11 cellular contexts compared by ENCODE assay signal in the genomic region with DNA sequence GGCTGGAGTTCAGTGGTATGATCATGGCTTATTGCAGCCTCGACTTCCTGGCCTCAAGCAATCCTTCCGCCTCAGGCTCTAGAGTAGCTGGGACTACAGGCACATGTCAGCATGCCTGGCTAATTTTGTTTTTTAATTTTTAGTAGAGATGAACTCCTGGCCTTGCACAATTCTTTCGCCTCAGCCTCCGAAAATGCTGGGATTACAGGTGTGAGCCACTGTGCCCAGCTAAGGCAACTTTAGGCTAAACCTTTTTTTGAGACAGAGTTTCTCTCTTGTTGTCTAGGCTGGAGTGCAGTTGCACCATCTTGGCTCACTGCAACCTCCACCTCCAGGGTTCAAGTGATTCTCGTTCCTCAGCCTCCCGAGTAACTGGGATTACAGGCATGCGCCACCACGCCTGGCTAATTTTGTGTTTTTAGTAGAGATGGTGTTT. TPM values are rescaled to one million over a fixed set of nuclear protein-coding genes. Genes with fewer than 3 reads are reported as not detected.
A peak's percentile ranks its signal among the peaks of the same experiment; 100 is the strongest.
DNase-seq lines count a peak whose midpoint lies in the region; ATAC-seq, FAIRE-seq and TF ChIP-seq lines count a peak whose summit lies in the region.
"Not testable (repeated sequence)": the region's sequence is repeated elsewhere in the genome, so short reads cannot be mapped to it uniquely, and the experiment has no call there.
"Had no signal": no experiment of that assay in that cellular context is flagged by ENCODE, and none has a peak within 500 bp of the region (broad histone marks: within the 10 kb centered on the region; RNA-seq: fewer than 3 reads in every experiment).

No MANE protein-coding gene starts in this region.

- not testable (repeated sequence) for H3K27ac ChIP-seq in CD8-positive, alpha-beta T cell (ENCODE audit: low read depth, low read length); endothelial cell of umbilical vein (ENCODE audit: insufficient read depth, low read depth, low read length); aorta (ENCODE audit: low read depth in 1 of 2, low read length in 2 of 2)
- peak overlapping the region; percentile 96 for H3K27ac ChIP-seq in OCI-LY3 (ENCODE audit: low read length)

- H3K4me1 Mint-ChIP-seq in CD8-positive, alpha-beta T cell (ENCODE audit: low read depth): peaks cover 91% of the 10 kb centered on the region
- H3K4me1 Mint-ChIP-seq in activated CD8-positive, alpha-beta T cell treated with anti-CD3 and anti-CD28 coated beads for 36 hours (ENCODE audit: low read depth): peaks cover 89% of the 10 kb centered on the region
- H3K4me1 Mint-ChIP-seq in activated naive CD4-positive, alpha-beta T cell treated with anti-CD3 and anti-CD28 coated beads for 36 hours (ENCODE audit: low read depth): peaks cover 89% of the 10 kb centered on the region

- not testable (repeated sequence) for BruUV-seq in endothelial cell of umbilical vein (replicated peaks; lab: Mats Ljungman, UMichigan)

- H3K9me3 ChIP-seq in CD8-positive, alpha-beta T cell (ENCODE audit: low read length); OCI-LY3 (ENCODE audit: insufficient read depth, low read length); endothelial cell of umbilical vein (replicated peaks; ENCODE audit: control insufficient read depth, insufficient read depth, low read length); aorta (ENCODE audit: control insufficient read depth, low read length): not testable (repeated sequence)

- not testable (repeated sequence) for H2AFZ ChIP-seq in OCI-LY3 (ENCODE audit: low read depth, low read length); endothelial cell of umbilical vein (ENCODE audit: low read depth, low read length)

- H3K27me3 Mint-ChIP-seq in CD8-positive, alpha-beta T cell (ENCODE audit: low read depth); activated CD8-positive, alpha-beta T cell treated with anti-CD3 and anti-CD28 coated beads for 36 hours; activated naive CD4-positive, alpha-beta T cell treated with anti-CD3 and anti-CD28 coated beads for 36 hours (ENCODE audit: low read depth): not testable (repeated sequence)

- peak; percentile 34 for TF ChIP-seq POLR2A in endothelial cell of umbilical vein (IDR thresholded peaks at IDR 0.05; ENCODE audit: low read depth, low read length)

- H3K4me1 ChIP-seq in CD8-positive, alpha-beta T cell (ENCODE audit: insufficient read depth, low read length): peaks cover 95% of the 10 kb centered on the region
- peaks cover 96% of the 10 kb centered on the region for H3K4me1 ChIP-seq in OCI-LY3 (ENCODE audit: low read length)
- not testable (repeated sequence) for H3K4me1 ChIP-seq in endothelial cell of umbilical vein (ENCODE audit: control insufficient read depth, extremely low read depth, insufficient read depth, low read length); aorta (ENCODE audit: control insufficient read depth in 1 of 2, insufficient read depth in 2 of 2, low read length in 2 of 2)

- H3K36me3 ChIP-seq in CD8-positive, alpha-beta T cell (ENCODE audit: insufficient read depth, low read length): peaks cover 39% of the 10 kb centered on the region
- peaks cover 44% of the 10 kb centered on the region for H3K36me3 ChIP-seq in OCI-LY3 (replicated peaks; ENCODE audit: low read depth, low read length)
- peaks cover 15 to 24% of the 10 kb centered on the region in 2 experiments for H3K36me3 ChIP-seq in endothelial cell of umbilical vein (ENCODE audit: control insufficient read depth in 2 of 2, extremely low read depth in 1 of 2, insufficient read depth in 2 of 2, low read length in 2 of 2)
- not testable (repeated sequence) for H3K36me3 ChIP-seq in aorta (ENCODE audit: control insufficient read depth in 1 of 2, insufficient read depth in 2 of 2, low read length in 1 of 2)

- CTCF ChIA-PET in CD8-positive, alpha-beta T cell (lab: Charles Lee): interaction anchor here (0.9 to 19.6 kb wide), 7 partner anchors 9 to 121 kb away, joined by 3 to 368 read pairs (median 4); partner anchors contain the start of genes PATL2, SPG11 and TRIM69
- CTCF ChIA-PET in activated CD8-positive, alpha-beta T cell treated with anti-CD3 and anti-CD28 coated beads for 36 hours (lab: Charles Lee): interaction anchor here (1.0 to 16.8 kb wide), 4 partner anchors 13 to 127 kb away, joined by 3 to 333 read pairs (median 22); partner anchors contain the start of genes SPG11 and TRIM69
- CTCF ChIA-PET in activated naive CD4-positive, alpha-beta T cell treated with anti-CD3 and anti-CD28 coated beads for 36 hours (lab: Charles Lee): interaction anchor here (1.0 to 14.8 kb wide), 3 partner anchors 17 to 140 kb away, joined by 3 to 200 read pairs (median 57); partner anchors contain the start of genes SPG11 and TRIM69
- CTCF ChIA-PET in endothelial cell of umbilical vein (lab: Charles Lee): interaction anchor here (0.8 kb wide), 1 partner anchor 9 kb away, joined by 3 read pairs; no protein-coding TSS in a partner anchor

- H3K9ac ChIP-seq in OCI-LY3 (ENCODE audit: low read length): peak overlapping the region; percentile 46
- not testable (repeated sequence) for H3K9ac ChIP-seq in endothelial cell of umbilical vein (replicated peaks; ENCODE audit: extremely low read depth, insufficient read depth, low read length)

- H3K27ac Mint-ChIP-seq in CD8-positive, alpha-beta T cell: peak overlapping the region; percentile 96
- peak overlapping the region; percentile 96 for H3K27ac Mint-ChIP-seq in activated CD8-positive, alpha-beta T cell treated with anti-CD3 and anti-CD28 coated beads for 36 hours
- H3K27ac Mint-ChIP-seq in activated naive CD4-positive, alpha-beta T cell treated with anti-CD3 and anti-CD28 coated beads for 36 hours: peak overlapping the region; percentile 100

- peaks cover 45% of the 10 kb centered on the region for H3K36me3 Mint-ChIP-seq in CD8-positive, alpha-beta T cell
- H3K36me3 Mint-ChIP-seq in activated CD8-positive, alpha-beta T cell treated with anti-CD3 and anti-CD28 coated beads for 36 hours (ENCODE audit: low read depth): peaks cover 53% of the 10 kb centered on the region
- peaks cover 47% of the 10 kb centered on the region for H3K36me3 Mint-ChIP-seq in activated naive CD4-positive, alpha-beta T cell treated with anti-CD3 and anti-CD28 coated beads for 36 hours (ENCODE audit: low read depth)

- H3K27me3 ChIP-seq in CD8-positive, alpha-beta T cell (ENCODE audit: insufficient read depth, low read length); OCI-LY3 (ENCODE audit: low read depth, low read length); endothelial cell of umbilical vein (ENCODE audit: control insufficient read depth in 2 of 2, insufficient read depth in 2 of 2, low read length in 2 of 2); aorta (ENCODE audit: control insufficient read depth in 1 of 2, insufficient read depth in 2 of 2, low read length in 1 of 2): not testable (repeated sequence)

- H3K9me1 ChIP-seq in endothelial cell of umbilical vein (replicated peaks; ENCODE audit: control insufficient read depth, extremely low read depth, insufficient read depth, low read length): not testable (repeated sequence)

- H4K20me1 ChIP-seq in OCI-LY3 (ENCODE audit: insufficient read depth, low read length): peaks cover 36% of the 10 kb centered on the region
- not testable (repeated sequence) for H4K20me1 ChIP-seq in endothelial cell of umbilical vein (replicated peaks; ENCODE audit: control insufficient read depth, extremely low read depth, insufficient read depth, low read length)

- dilution Hi-C loops in endothelial cell of umbilical vein (cut with MboI; ENCODE audit: extremely low pct_ligation_motif_present, low sequenced_read_pairs): not testable (repeated sequence)

- H3K9me3 Mint-ChIP-seq in CD8-positive, alpha-beta T cell; activated CD8-positive, alpha-beta T cell treated with anti-CD3 and anti-CD28 coated beads for 36 hours; activated naive CD4-positive, alpha-beta T cell treated with anti-CD3 and anti-CD28 coated beads for 36 hours: not testable (repeated sequence)

- peak in 3 of 7 experiments; percentile 30 to 71 (median 47) for DNase-seq in CD8-positive, alpha-beta T cell
- not testable (repeated sequence) for DNase-seq in activated CD8-positive, alpha-beta T cell treated with anti-CD3 and anti-CD28 coated beads for 36 hours; endothelial cell of umbilical vein (ENCODE audit: low read depth, low spot score); aorta
- peak; percentile 67 for DNase-seq in activated naive CD4-positive, alpha-beta T cell treated with anti-CD3 and anti-CD28 coated beads for 36 hours
- DNase-seq in stimulated activated CD4-positive, alpha-beta T cell treated with anti-CD3 and anti-CD28 coated beads, Interleukin-15, amount 100 ng/mL, for 24 hours: peak; percentile 53

- ATAC-seq in CD8-positive, alpha-beta T cell; activated CD8-positive, alpha-beta T cell treated with anti-CD3 and anti-CD28 coated beads for 36 hours: not testable (repeated sequence)
- ATAC-seq in GM19397 (IDR thresholded peaks at IDR 0.05; ENCODE audit: unreplicated experiment) (peak; percentile 12), aorta (ENCODE audit: low FRiP score) (peak; percentile 42)

- not testable (repeated sequence) for H3K4me3 ChIP-seq in CD8-positive, alpha-beta T cell (ENCODE audit: low read depth, low read length); OCI-LY3 (ENCODE audit: low read length); endothelial cell of umbilical vein (replicated peaks in 1 of 3; ENCODE audit: insufficient read depth in 1 of 3, low read depth in 1 of 3, low read length in 3 of 3); aorta (ENCODE audit: low read length in 2 of 2)

- H3K4me3 Mint-ChIP-seq in CD8-positive, alpha-beta T cell: peak overlapping the region; percentile 66
- H3K4me3 Mint-ChIP-seq in activated CD8-positive, alpha-beta T cell treated with anti-CD3 and anti-CD28 coated beads for 36 hours: peak overlapping the region; percentile 26
- peak overlapping the region; percentile 45 for H3K4me3 Mint-ChIP-seq in activated naive CD4-positive, alpha-beta T cell treated with anti-CD3 and anti-CD28 coated beads for 36 hours

- intact Hi-C loops in CD8-positive, alpha-beta T cell (cut with DNase I, micrococcal nuclease): loop anchor here in 1 of 2 experiments (1.0 kb wide), 1 partner anchor 9 kb away; no protein-coding TSS in a partner anchor
- intact Hi-C loops in activated CD8-positive, alpha-beta T cell treated with anti-CD3 and anti-CD28 coated beads for 36 hours (cut with micrococcal nuclease); aorta (cut with DNase I): not testable (repeated sequence)
- intact Hi-C loops in activated naive CD4-positive, alpha-beta T cell treated with anti-CD3 and anti-CD28 coated beads for 36 hours (cut with micrococcal nuclease): loop anchor here (1.0 to 10.0 kb wide), 5 partner anchors 8 to 895 kb away; partner anchors contain the start of genes B2M, MFAP1, PATL2 and SPG11
- intact Hi-C loops in endothelial cell of umbilical vein (cut with micrococcal nuclease): loop anchor here (10.0 kb wide), 2 partner anchors 205 to 475 kb away; no protein-coding TSS in a partner anchor

- not testable (repeated sequence) for FAIRE-seq in endothelial cell of umbilical vein (lab: Jason Lieb, UNC)

- H3K4me2 ChIP-seq in OCI-LY3 (ENCODE audit: low read length): peak overlapping the region; percentile 27
- H3K4me2 ChIP-seq in endothelial cell of umbilical vein (ENCODE audit: insufficient read depth, low read length): not testable (repeated sequence)

- 93% methylated on average over 8 of the region's 8 CpGs for WGBS in aorta, 2 donors

- POLR2A ChIA-PET in CD8-positive, alpha-beta T cell (lab: Charles Lee): interaction anchor here (1.0 to 31.6 kb wide), 10 partner anchors 5 to 895 kb away, joined by 3 to 1993 read pairs (median 5); partner anchors contain the start of genes B2M, MFAP1, PATL2 and SORD
- POLR2A ChIA-PET in activated CD8-positive, alpha-beta T cell treated with anti-CD3 and anti-CD28 coated beads for 36 hours (lab: Charles Lee): interaction anchor here (1.4 to 37.9 kb wide), 6 partner anchors 1 to 127 kb away, joined by 3 to 1862 read pairs (median 786); partner anchors contain the start of genes B2M, PATL2, SPG11 and TRIM69
- POLR2A ChIA-PET in endothelial cell of umbilical vein (lab: Charles Lee): interaction anchor here (1.1 kb wide), 1 partner anchor 9 kb away, joined by 3 read pairs; the partner anchor contains the start of genes B2M and PATL2

- not testable (repeated sequence) for TF ChIP-seq CTCF in CD8-positive, alpha-beta T cell (IDR thresholded peaks at IDR 0.05); OCI-LY3 (IDR thresholded peaks at IDR 0.05; ENCODE audit: low read depth, low read length); activated CD8-positive, alpha-beta T cell treated with anti-CD3 and anti-CD28 coated beads for 36 hours (IDR thresholded peaks at IDR 0.05); endothelial cell of umbilical vein (IDR thresholded peaks at IDR 0.05; ENCODE audit: extremely low read depth in 1 of 2, insufficient read depth in 1 of 2, low read depth in 1 of 2, low read length in 2 of 2)

- peaks cover 40% of the 10 kb centered on the region for H3K79me2 ChIP-seq in OCI-LY3 (ENCODE audit: low read length)
- not testable (repeated sequence) for H3K79me2 ChIP-seq in endothelial cell of umbilical vein (ENCODE audit: control insufficient read depth, insufficient read depth, low read length)

RNA-seq across cellular contexts. Expression of gene B2M, which starts 8.7 kb away (rescaled TPM):
- 1,000 to 10,000 TPM; 4,250 to 4,545 TPM for total RNA-seq in CD8-positive, alpha-beta T cell
- 1,000 to 10,000 TPM; 4,476 to 4,587 TPM for total RNA-seq in activated CD8-positive, alpha-beta T cell treated with anti-CD3 and anti-CD28 coated beads for 36 hours
- total RNA-seq in activated naive CD4-positive, alpha-beta T cell treated with anti-CD3 and anti-CD28 coated beads for 36 hours: 1,000 to 10,000 TPM; 5,387 to 5,703 TPM
- total RNA-seq in endothelial cell of umbilical vein (725 and 985 TPM in 2 replicates), aorta (1,000 to 10,000 TPM; 2,130 to 2,403 TPM)
- polyA plus RNA-seq in endothelial cell of umbilical vein (5,169 and 5,206 TPM in 2 replicates), aorta (1,000 to 10,000 TPM; 3,644 to 4,026 TPM)
- 3,465 and 6,175 TPM in 2 replicates for polyA plus RNA-seq in endothelial cell of umbilical vein (2011; cell fraction: cytosol; rRNA removed)
- polyA plus RNA-seq in endothelial cell of umbilical vein (2011; cell fraction: nucleus; rRNA removed): 752 and 1,571 TPM in 2 replicates
- polyA plus RNA-seq in endothelial cell of umbilical vein (2012): 2,187 and 2,905 TPM in 2 replicates
- polyA minus RNA-seq in endothelial cell of umbilical vein: 566 and 595 TPM in 2 replicates
- 722 TPM for polyA minus RNA-seq in endothelial cell of umbilical vein (2011; cell fraction: cytosol; rRNA and poly(A)+ RNA removed)
- polyA minus RNA-seq in endothelial cell of umbilical vein (2011; cell fraction: nucleus; rRNA and poly(A)+ RNA removed): 140 and 206 TPM in 2 replicates

RNA-seq across cellular contexts. Expression of gene PATL2, which starts 8.9 kb away (rescaled TPM):
- total RNA-seq in CD8-positive, alpha-beta T cell: 10 to 100 TPM; 32.8 to 35.7 TPM
- 10 to 100 TPM; 16.1 to 17.8 TPM for total RNA-seq in activated CD8-positive, alpha-beta T cell treated with anti-CD3 and anti-CD28 coated beads for 36 hours
- 1 to 10 TPM; 6.1 to 6.3 TPM for total RNA-seq in activated naive CD4-positive, alpha-beta T cell treated with anti-CD3 and anti-CD28 coated beads for 36 hours
- total RNA-seq in endothelial cell of umbilical vein (0.42 TPM in 1 of 2 replicates, not detected in the other), aorta (1 to 10 TPM; 1.3 to 2.2 TPM)
- polyA plus RNA-seq in endothelial cell of umbilical vein (0.18 and 0.33 TPM in 2 replicates), aorta (under 1 TPM in 1 of 2 donors, not detected in 1; 0.23 TPM)
- polyA plus RNA-seq in endothelial cell of umbilical vein (2011; cell fraction: cytosol; rRNA removed): 0.04 and 0.18 TPM in 2 replicates
- polyA plus RNA-seq in endothelial cell of umbilical vein (2011; cell fraction: nucleus; rRNA removed): 0.87 and 1.6 TPM in 2 replicates
- polyA plus RNA-seq in endothelial cell of umbilical vein (2012): 0.40 and 0.48 TPM in 2 replicates
- polyA minus RNA-seq in endothelial cell of umbilical vein: 0.32 and 0.76 TPM in 2 replicates
- polyA minus RNA-seq in endothelial cell of umbilical vein (2011; cell fraction: cytosol; rRNA and poly(A)+ RNA removed): not detected
- 1.3 TPM in 2 replicates for polyA minus RNA-seq in endothelial cell of umbilical vein (2011; cell fraction: nucleus; rRNA and poly(A)+ RNA removed)
- total RNA-seq: renal cortical epithelial cell, SJCRH30, smooth muscle cell had no signal
- polyA plus RNA-seq: smooth muscle cell had no signal

RNA-seq across cellular contexts. Expression of gene TRIM69, which starts 16.3 kb away (rescaled TPM):
- total RNA-seq in CD8-positive, alpha-beta T cell: 1 to 10 TPM; 9.5 to 9.7 TPM
- total RNA-seq in activated CD8-positive, alpha-beta T cell treated with anti-CD3 and anti-CD28 coated beads for 36 hours: 10 to 100 TPM; 59.8 to 63.5 TPM
- total RNA-seq in activated naive CD4-positive, alpha-beta T cell treated with anti-CD3 and anti-CD28 coated beads for 36 hours: 10 to 100 TPM; 40.3 to 42.5 TPM
- total RNA-seq in endothelial cell of umbilical vein (10.5 and 13.0 TPM in 2 replicates), aorta (10 to 100 TPM; 16.3 to 28.6 TPM)
- polyA plus RNA-seq in endothelial cell of umbilical vein (4.3 and 4.8 TPM in 2 replicates), aorta (10 to 100 TPM; 15.0 to 15.2 TPM)
- polyA plus RNA-seq in endothelial cell of umbilical vein (2011; cell fraction: cytosol; rRNA removed): 5.9 and 6.6 TPM in 2 replicates
- polyA plus RNA-seq in endothelial cell of umbilical vein (2011; cell fraction: nucleus; rRNA removed): 2.7 and 3.7 TPM in 2 replicates
- polyA plus RNA-seq in endothelial cell of umbilical vein (2012): 7.3 and 8.4 TPM in 2 replicates
- 13.0 and 13.3 TPM in 2 replicates for polyA minus RNA-seq in endothelial cell of umbilical vein
- 4.7 TPM for polyA minus RNA-seq in endothelial cell of umbilical vein (2011; cell fraction: cytosol; rRNA and poly(A)+ RNA removed)
- 3.3 and 4.6 TPM in 2 replicates for polyA minus RNA-seq in endothelial cell of umbilical vein (2011; cell fraction: nucleus; rRNA and poly(A)+ RNA removed)

RNA-seq across cellular contexts. Expression of gene SPG11, which starts 56.6 kb away (rescaled TPM):
- total RNA-seq in CD8-positive, alpha-beta T cell: 10 to 100 TPM; 41.9 to 42.4 TPM
- 10 to 100 TPM; 68.6 to 71.5 TPM for total RNA-seq in activated CD8-positive, alpha-beta T cell treated with anti-CD3 and anti-CD28 coated beads for 36 hours
- 10 to 100 TPM; 83.2 to 96.4 TPM for total RNA-seq in activated naive CD4-positive, alpha-beta T cell treated with anti-CD3 and anti-CD28 coated beads for 36 hours
- 44.7 and 53.5 TPM in 2 replicates for total RNA-seq in endothelial cell of umbilical vein
- 30.6 and 30.7 TPM in 2 replicates for polyA plus RNA-seq in endothelial cell of umbilical vein
- 27.8 and 31.1 TPM in 2 replicates for polyA plus RNA-seq in endothelial cell of umbilical vein (2011; cell fraction: cytosol; rRNA removed)
- 79.6 and 88.7 TPM in 2 replicates for polyA plus RNA-seq in endothelial cell of umbilical vein (2011; cell fraction: nucleus; rRNA removed)
- 20.3 and 25.1 TPM in 2 replicates for polyA plus RNA-seq in endothelial cell of umbilical vein (2012)
- 104 and 128 TPM in 2 replicates for polyA minus RNA-seq in endothelial cell of umbilical vein
- 52.8 TPM for polyA minus RNA-seq in endothelial cell of umbilical vein (2011; cell fraction: cytosol; rRNA and poly(A)+ RNA removed)
- 109 and 123 TPM in 2 replicates for polyA minus RNA-seq in endothelial cell of umbilical vein (2011; cell fraction: nucleus; rRNA and poly(A)+ RNA removed)
- total RNA-seq in aorta: 10 to 100 TPM; 61.1 to 96.3 TPM
- 10 to 100 TPM in 1 of 2 donors, 1 to 10 TPM in 1; 8.3 to 25.9 TPM for polyA plus RNA-seq in aorta
